ENCODE assay signal across 8 cellular contexts in genomic region chr4:185203380-185204237, GRCh38. TPM values are rescaled to one million over a fixed set of nuclear protein-coding genes. Genes with fewer than 3 reads are reported as not detected.
DNase-seq lines count a peak whose midpoint lies in the region; ATAC-seq and TF ChIP-seq lines count a peak whose summit lies in the region.

TSS of gene CFAP97 (minus strand) at chr4:185204000. CDS start at chr4:185191196, 12,804 bp downstream.

- WGBS in endodermal cell (ENCODE audit: insufficient coverage in 1 of 2, insufficient read length in 1 of 2), 2 experiments: 0 to 2% methylated on average over 26 to 105 of the region's 105 CpGs
- 1% methylated on average over 68 to 92 of the region's 105 CpGs for WGBS in mesodermal cell (ENCODE audit: insufficient coverage in 2 of 2), 2 experiments

- H3K36me3 Mint-ChIP-seq in CD4-positive, CD25-positive, alpha-beta regulatory T cell: peaks cover 6% of the 10 kb centered on the region
- H3K36me3 Mint-ChIP-seq in endodermal cell (ENCODE audit: low read depth): peaks cover 6% of the 10 kb centered on the region

- no peaks in the 10 kb centered on the region for H3K9me3 ChIP-seq in CD4-positive, CD25-positive, alpha-beta regulatory T cell (ENCODE audit: control insufficient read depth in 2 of 2, low read length in 2 of 2)
- H3K9me3 ChIP-seq in endodermal cell (ENCODE audit: control insufficient read depth, low read length) (no peaks in the 10 kb centered on the region), mesodermal cell (ENCODE audit: control insufficient read depth, low read length) (no peaks in the 10 kb centered on the region)

- H3K4me3 ChIP-seq in CD4-positive, CD25-positive, alpha-beta regulatory T cell (ENCODE audit: low read depth, low read length): peak within 1 kb of the TSS; percentile 97
- H3K4me3 ChIP-seq in endodermal cell (ENCODE audit: low read length) (peak within 1 kb of the TSS; percentile 86), mesodermal cell (ENCODE audit: extremely low read depth, insufficient read depth, low read length, poor library complexity, severe bottlenecking) (peak within 1 kb of the TSS; percentile 55)

- peaks cover 4% of the 10 kb centered on the region for H3K27me3 Mint-ChIP-seq in CD4-positive, CD25-positive, alpha-beta regulatory T cell
- H3K27me3 Mint-ChIP-seq in endodermal cell (ENCODE audit: insufficient read depth): peaks cover 17% of the 10 kb centered on the region

- H3K27ac ChIP-seq in CD4-positive, CD25-positive, alpha-beta regulatory T cell (ENCODE audit: insufficient read depth, low read length, poor library complexity, severe bottlenecking): peak within 1 kb of the TSS; percentile 85
- H3K27ac ChIP-seq in endodermal cell (ENCODE audit: low read depth, low read length) (no peak within 1 kb of the TSS), mesodermal cell (ENCODE audit: low read depth, low read length, severe bottlenecking) (peak within 1 kb of the TSS; percentile 67)

- ATAC-seq in CD4-positive, CD25-positive, alpha-beta regulatory T cell (ENCODE audit: low read depth in 2 of 2): peak; percentile 85 to 88
- ATAC-seq in GM19324 (IDR thresholded peaks at IDR 0.05; ENCODE audit: low FRiP score, unreplicated experiment) (peak; percentile 93), HG03457 (IDR thresholded peaks at IDR 0.05; ENCODE audit: unreplicated experiment) (peak; percentile 86)

- peaks cover 26 to 57% (median 46%) of the 10 kb centered on the region in 4 donors for H3K4me1 Mint-ChIP-seq in CD4-positive, CD25-positive, alpha-beta regulatory T cell
- H3K4me1 Mint-ChIP-seq in endodermal cell: peaks cover 27% of the 10 kb centered on the region

- TF ChIP-seq CTCF in endodermal cell (conservative IDR thresholded peaks at IDR 0.05): no peak

- H3K36me3 ChIP-seq in CD4-positive, CD25-positive, alpha-beta regulatory T cell (ENCODE audit: control insufficient read depth, insufficient read depth, low read length): no peaks in the 10 kb centered on the region
- H3K36me3 ChIP-seq in endodermal cell (ENCODE audit: control insufficient read depth, insufficient read depth, low read length) (no peaks in the 10 kb centered on the region), mesodermal cell (ENCODE audit: control insufficient read depth, insufficient read depth, low read length) (peaks cover 4% of the 10 kb centered on the region)

- peak within 1 kb of the TSS; percentile 97 to 100 (median 99) for H3K27ac Mint-ChIP-seq in CD4-positive, CD25-positive, alpha-beta regulatory T cell
- H3K27ac Mint-ChIP-seq in endodermal cell: peak within 1 kb of the TSS; percentile 85

- peak within 1 kb of the TSS; percentile 94 to 99 (median 96) for H3K4me3 Mint-ChIP-seq in CD4-positive, CD25-positive, alpha-beta regulatory T cell
- H3K4me3 Mint-ChIP-seq in endodermal cell: peak within 1 kb of the TSS; percentile 74

- no peaks in the 10 kb centered on the region for H3K27me3 ChIP-seq in CD4-positive, CD25-positive, alpha-beta regulatory T cell (ENCODE audit: control insufficient read depth, insufficient read depth, low read length)
- no peaks in the 10 kb centered on the region for H3K27me3 ChIP-seq in endodermal cell (ENCODE audit: control insufficient read depth, insufficient read depth, low read length, poor library complexity, severe bottlenecking)

- peak within 1 kb of the TSS; percentile 62 for H3K9ac ChIP-seq in endodermal cell (ENCODE audit: extremely low read depth, low read length, poor library complexity, severe bottlenecking)

- DNase-seq in CD4-positive, CD25-positive, alpha-beta regulatory T cell: peak; percentile 82 to 85 (median 84)
- DNase-seq in NOMO-1 treated with DMSO at 0.1 percent for 48 hours (lab: John Stamatoyannopoulos, UW; ENCODE audit: unreplicated experiment) (peak; percentile 91), endodermal cell (peak; percentile 84)
- peak; percentile 56 for DNase-seq in activated CD8-positive, alpha-beta memory T cell treated with anti-CD3 and anti-CD28 coated beads, Interleukin-2, amount 50 U/mL, for 1 hour (ENCODE audit: extremely low read depth)
- peak; percentile 41 for DNase-seq in stimulated activated CD8-positive, alpha-beta memory T cell treated with anti-CD3 and anti-CD28 coated beads, Interleukin-15, amount 100 ng/mL, for 1 hour (ENCODE audit: low read depth)

- peaks cover 34% of the 10 kb centered on the region for H3K4me1 ChIP-seq in CD4-positive, CD25-positive, alpha-beta regulatory T cell (ENCODE audit: control insufficient read depth, insufficient read depth, low read length, poor library complexity, severe bottlenecking)
- no peaks in the 10 kb centered on the region for H3K4me1 ChIP-seq in endodermal cell (ENCODE audit: control insufficient read depth, insufficient read depth, low read length)
- peaks cover 4% of the 10 kb centered on the region for H3K4me1 ChIP-seq in mesodermal cell (ENCODE audit: control insufficient read depth, insufficient read depth, low read length, poor library complexity, severe bottlenecking)

- H3K9me3 Mint-ChIP-seq in CD4-positive, CD25-positive, alpha-beta regulatory T cell: no peaks in the 10 kb centered on the region
- no peaks in the 10 kb centered on the region for H3K9me3 Mint-ChIP-seq in endodermal cell

RNA-seq across cellular contexts. Expression of gene CFAP97, which starts in this region (rescaled TPM):
- 28.3 TPM for total RNA-seq in CD4-positive, CD25-positive, alpha-beta regulatory T cell
- 10 to 100 TPM; 68.6 to 87.1 (median 80.2) TPM for polyA plus RNA-seq in CD4-positive, CD25-positive, alpha-beta regulatory T cell
- 10 to 100 TPM; 33.8 to 41.6 TPM for total RNA-seq in endodermal cell
- polyA plus RNA-seq in endodermal cell (2013, experiment 1 of 2): 25.9 TPM
- 26.2 TPM for polyA plus RNA-seq in endodermal cell (2013, experiment 2 of 2)
- polyA plus RNA-seq in mesodermal cell (2013, experiment 1 of 2): 20.4 TPM
- polyA plus RNA-seq in mesodermal cell (2013, experiment 2 of 2): 21.3 TPM

Comparison
In these comparisons a context has a peak if more than half of its experiments do, and no peak if none do; other contexts are left out.
1. DNase-seq: peak in every context shown above with its lines; median percentile 91 in NOMO-1 treated with DMSO at 0.1 percent for 48 hours; 84 in CD4-positive, CD25-positive, alpha-beta regulatory T cell; 84 in endodermal cell; 56 in activated CD8-positive, alpha-beta memory T cell treated with anti-CD3 and anti-CD28 coated beads, Interleukin-2, amount 50 U/mL, for 1 hour; 41 in stimulated activated CD8-positive, alpha-beta memory T cell treated with anti-CD3 and anti-CD28 coated beads, Interleukin-15, amount 100 ng/mL, for 1 hour.